ENCODE assay signal across 1 cellular context in the genomic region with DNA sequence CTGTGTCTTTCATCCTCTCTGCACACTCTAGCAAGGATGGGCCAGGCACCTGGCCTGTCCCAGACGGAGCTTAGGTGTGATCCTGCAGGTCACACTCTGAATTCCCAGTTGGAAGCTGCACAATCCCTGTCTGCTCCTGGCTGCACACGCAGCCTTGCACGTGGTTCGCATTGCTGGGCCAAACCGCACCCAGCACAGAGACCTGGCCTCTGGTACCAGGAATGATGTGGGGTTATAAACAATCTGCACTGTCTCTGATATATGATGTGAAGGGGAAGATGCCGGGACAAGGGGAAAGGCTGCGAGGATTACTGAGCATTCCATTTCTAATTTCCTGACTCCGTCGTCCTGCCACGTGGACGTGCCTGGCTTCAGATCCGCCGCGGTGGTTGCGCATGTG.
TF ChIP-seq lines count a peak whose summit lies in the region.

No MANE protein-coding gene starts in this region.

TF ChIP-seq in GM23338, 12 proteins besides CTCF, POLR2A, EP300 and RAD21 (continued from another document):
- TF ChIP-seq, protein P1, sequence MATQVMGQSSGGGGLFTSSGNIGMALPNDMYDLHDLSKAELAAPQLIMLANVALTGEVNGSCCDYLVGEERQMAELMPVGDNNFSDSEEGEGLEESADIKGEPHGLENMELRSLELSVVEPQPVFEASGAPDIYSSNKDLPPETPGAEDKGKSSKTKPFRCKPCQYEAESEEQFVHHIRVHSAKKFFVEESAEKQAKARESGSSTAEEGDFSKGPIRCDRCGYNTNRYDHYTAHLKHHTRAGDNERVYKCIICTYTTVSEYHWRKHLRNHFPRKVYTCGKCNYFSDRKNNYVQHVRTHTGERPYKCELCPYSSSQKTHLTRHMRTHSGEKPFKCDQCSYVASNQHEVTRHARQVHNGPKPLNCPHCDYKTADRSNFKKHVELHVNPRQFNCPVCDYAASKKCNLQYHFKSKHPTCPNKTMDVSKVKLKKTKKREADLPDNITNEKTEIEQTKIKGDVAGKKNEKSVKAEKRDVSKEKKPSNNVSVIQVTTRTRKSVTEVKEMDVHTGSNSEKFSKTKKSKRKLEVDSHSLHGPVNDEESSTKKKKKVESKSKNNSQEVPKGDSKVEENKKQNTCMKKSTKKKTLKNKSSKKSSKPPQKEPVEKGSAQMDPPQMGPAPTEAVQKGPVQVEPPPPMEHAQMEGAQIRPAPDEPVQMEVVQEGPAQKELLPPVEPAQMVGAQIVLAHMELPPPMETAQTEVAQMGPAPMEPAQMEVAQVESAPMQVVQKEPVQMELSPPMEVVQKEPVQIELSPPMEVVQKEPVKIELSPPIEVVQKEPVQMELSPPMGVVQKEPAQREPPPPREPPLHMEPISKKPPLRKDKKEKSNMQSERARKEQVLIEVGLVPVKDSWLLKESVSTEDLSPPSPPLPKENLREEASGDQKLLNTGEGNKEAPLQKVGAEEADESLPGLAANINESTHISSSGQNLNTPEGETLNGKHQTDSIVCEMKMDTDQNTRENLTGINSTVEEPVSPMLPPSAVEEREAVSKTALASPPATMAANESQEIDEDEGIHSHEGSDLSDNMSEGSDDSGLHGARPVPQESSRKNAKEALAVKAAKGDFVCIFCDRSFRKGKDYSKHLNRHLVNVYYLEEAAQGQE (IDR thresholded peaks at IDR 0.05; ENCODE audit: unreplicated experiment), result no peak
TF ChIP-seq in GM23338: peak in this region for 0.
